8 cellular contexts compared by ENCODE assay signal in the genomic region with DNA sequence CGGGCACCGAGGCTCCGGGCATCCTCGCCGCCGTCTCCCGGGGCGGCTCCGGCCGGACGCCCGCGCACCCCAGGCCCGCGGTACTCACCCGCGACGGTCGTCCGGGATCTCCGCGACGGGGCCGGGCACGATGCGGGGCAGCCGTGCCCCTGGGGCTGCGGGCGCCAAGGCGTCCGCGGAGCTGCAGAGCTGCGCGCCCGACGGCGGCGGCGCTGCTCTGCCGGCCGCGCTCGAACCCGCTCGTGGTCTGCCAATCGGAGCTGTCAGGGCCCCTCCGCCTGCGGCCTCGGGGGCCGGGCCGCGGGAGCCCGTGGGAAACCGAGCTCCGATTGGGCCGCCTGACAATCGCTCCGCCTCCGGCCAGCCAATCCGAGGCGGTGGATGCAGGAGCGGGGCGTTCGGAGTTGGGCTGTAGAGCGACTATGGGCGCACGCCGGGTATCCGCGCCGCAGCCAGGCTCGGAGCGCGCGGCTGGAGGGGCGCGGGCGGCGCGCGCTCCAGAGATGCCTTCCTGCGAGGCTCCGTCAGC.
A peak's percentile ranks its signal among the peaks of the same experiment; 100 is the strongest.
DNase-seq lines count a peak whose midpoint lies in the region; ATAC-seq and TF ChIP-seq lines count a peak whose summit lies in the region.

No MANE protein-coding gene starts in this region.

- intact Hi-C loops in activated T-helper 1 cell treated with anti-CD3 and anti-CD28 coated beads, Interleukin-12 subunit alpha, Interleukin-12 subunit beta, Interleukin-2, Interleukin-4 antibody, amounts not matched to agents 30 ng/mL and 10 ng/mL and 1 ng/mL, durations not matched to agents 14 hours and 24 hours and 36 hours (cut with micrococcal nuclease): loop anchor here (1.0 to 10.0 kb wide), 11 partner anchors 22 to 844 kb away; a partner anchor contains a TSS
- intact Hi-C loops in natural killer cell (cut with micrococcal nuclease): no loop called here

- no peak for TF ChIP-seq CTCF in natural killer cell (IDR thresholded peaks at IDR 0.05)

- H3K27me3 Mint-ChIP-seq in CD4-positive, CD25-positive, alpha-beta regulatory T cell: peaks cover 26% of the 10 kb centered on the region
- peaks cover 35% of the 10 kb centered on the region for H3K27me3 Mint-ChIP-seq in activated T-helper 1 cell treated with anti-CD3 and anti-CD28 coated beads, Interleukin-12 subunit alpha, Interleukin-12 subunit beta, Interleukin-2, Interleukin-4 antibody, amounts not matched to agents 30 ng/mL and 10 ng/mL and 1 ng/mL, durations not matched to agents 14 hours and 24 hours and 36 hours (ENCODE audit: insufficient read depth)
- peaks cover 17 to 21% of the 10 kb centered on the region in 2 donors for H3K27me3 Mint-ChIP-seq in natural killer cell (ENCODE audit: low read depth in 2 of 2)

- peak overlapping the region; percentile 80 to 95 (median 90) for H3K4me3 Mint-ChIP-seq in CD4-positive, CD25-positive, alpha-beta regulatory T cell
- peak overlapping the region; percentile 89 for H3K4me3 Mint-ChIP-seq in activated T-helper 1 cell treated with anti-CD3 and anti-CD28 coated beads, Interleukin-12 subunit alpha, Interleukin-12 subunit beta, Interleukin-2, Interleukin-4 antibody, amounts not matched to agents 30 ng/mL and 10 ng/mL and 1 ng/mL, durations not matched to agents 14 hours and 24 hours and 36 hours
- peak overlapping the region; percentile 97 for H3K4me3 Mint-ChIP-seq in natural killer cell

- peak; percentile 88 to 90 for ATAC-seq in CD4-positive, CD25-positive, alpha-beta regulatory T cell (ENCODE audit: low read depth in 2 of 2)
- ATAC-seq in GM19455 (IDR thresholded peaks at IDR 0.05; ENCODE audit: unreplicated experiment) (peak; percentile 84), natural killer cell (peak; percentile 89 to 93 (median 90))

- H3K4me1 ChIP-seq in CD4-positive, CD25-positive, alpha-beta regulatory T cell (ENCODE audit: control insufficient read depth, insufficient read depth, low read length, poor library complexity, severe bottlenecking): peaks cover 28% of the 10 kb centered on the region

- no peaks in the 10 kb centered on the region for H3K36me3 Mint-ChIP-seq in CD4-positive, CD25-positive, alpha-beta regulatory T cell
- H3K36me3 Mint-ChIP-seq in activated T-helper 1 cell treated with anti-CD3 and anti-CD28 coated beads, Interleukin-12 subunit alpha, Interleukin-12 subunit beta, Interleukin-2, Interleukin-4 antibody, amounts not matched to agents 30 ng/mL and 10 ng/mL and 1 ng/mL, durations not matched to agents 14 hours and 24 hours and 36 hours (ENCODE audit: low read depth): peaks cover 9% of the 10 kb centered on the region
- H3K36me3 Mint-ChIP-seq in natural killer cell: no peaks in the 10 kb centered on the region

- peaks cover 11 to 43% (median 25%) of the 10 kb centered on the region in 4 donors for H3K4me1 Mint-ChIP-seq in CD4-positive, CD25-positive, alpha-beta regulatory T cell
- H3K4me1 Mint-ChIP-seq in activated T-helper 1 cell treated with anti-CD3 and anti-CD28 coated beads, Interleukin-12 subunit alpha, Interleukin-12 subunit beta, Interleukin-2, Interleukin-4 antibody, amounts not matched to agents 30 ng/mL and 10 ng/mL and 1 ng/mL, durations not matched to agents 14 hours and 24 hours and 36 hours (ENCODE audit: low read depth): peaks cover 49% of the 10 kb centered on the region
- peaks cover 21 to 24% of the 10 kb centered on the region in 2 donors for H3K4me1 Mint-ChIP-seq in natural killer cell

- no peaks in the 10 kb centered on the region for H3K36me3 ChIP-seq in CD4-positive, CD25-positive, alpha-beta regulatory T cell (ENCODE audit: control insufficient read depth, insufficient read depth, low read length)

- peak overlapping the region in 1 of 3 donors; percentile 54 for H3K27ac Mint-ChIP-seq in CD4-positive, CD25-positive, alpha-beta regulatory T cell
- no peak overlapping the region for H3K27ac Mint-ChIP-seq in activated T-helper 1 cell treated with anti-CD3 and anti-CD28 coated beads, Interleukin-12 subunit alpha, Interleukin-12 subunit beta, Interleukin-2, Interleukin-4 antibody, amounts not matched to agents 30 ng/mL and 10 ng/mL and 1 ng/mL, durations not matched to agents 14 hours and 24 hours and 36 hours
- H3K27ac Mint-ChIP-seq in natural killer cell: peak overlapping the region in 1 of 2 donors; percentile 68

- H3K9me3 Mint-ChIP-seq in CD4-positive, CD25-positive, alpha-beta regulatory T cell: no peaks in the 10 kb centered on the region
- H3K9me3 Mint-ChIP-seq in activated T-helper 1 cell treated with anti-CD3 and anti-CD28 coated beads, Interleukin-12 subunit alpha, Interleukin-12 subunit beta, Interleukin-2, Interleukin-4 antibody, amounts not matched to agents 30 ng/mL and 10 ng/mL and 1 ng/mL, durations not matched to agents 14 hours and 24 hours and 36 hours: no peaks in the 10 kb centered on the region
- H3K9me3 Mint-ChIP-seq in natural killer cell: no peaks in the 10 kb centered on the region

- H3K9me3 ChIP-seq in CD4-positive, CD25-positive, alpha-beta regulatory T cell (ENCODE audit: control insufficient read depth in 2 of 2, low read length in 2 of 2): no peaks in the 10 kb centered on the region

- peak; percentile 78 to 96 (median 91) for DNase-seq in CD4-positive, CD25-positive, alpha-beta regulatory T cell
- DNase-seq in HK-2 (ENCODE audit: unreplicated experiment): peak; percentile 90
- DNase-seq in NOMO-1 treated with DMSO at 0.1 percent for 48 hours (lab: John Stamatoyannopoulos, UW; ENCODE audit: unreplicated experiment): peak; percentile 94
- DNase-seq in activated T-helper 1 cell treated with anti-CD3 and anti-CD28 coated beads, Interleukin-12 subunit alpha, Interleukin-12 subunit beta, Interleukin-2, Interleukin-4 antibody, amounts not matched to agents 30 ng/mL and 10 ng/mL and 1 ng/mL, durations not matched to agents 14 hours and 24 hours and 36 hours (ENCODE audit: low spot score): peak; percentile 93
- DNase-seq in fibroblast of gingiva (ENCODE audit: low read depth): peak; percentile 78
- peak; percentile 84 for DNase-seq in natural killer cell
- peak; percentile 83 to 98 (median 95) for DNase-seq in stimulated activated naive CD4-positive, alpha-beta T cell (lab: John Stamatoyannopoulos, UW)

- H3K27me3 ChIP-seq in CD4-positive, CD25-positive, alpha-beta regulatory T cell (ENCODE audit: control insufficient read depth, insufficient read depth, low read length): peaks cover 9% of the 10 kb centered on the region

- H3K4me3 ChIP-seq in CD4-positive, CD25-positive, alpha-beta regulatory T cell (ENCODE audit: low read depth, low read length): peak overlapping the region; percentile 62

- no peak overlapping the region for H3K27ac ChIP-seq in CD4-positive, CD25-positive, alpha-beta regulatory T cell (ENCODE audit: insufficient read depth, low read length, poor library complexity, severe bottlenecking)
